ENCODE assay signal across 30 cellular contexts in the genomic region with DNA sequence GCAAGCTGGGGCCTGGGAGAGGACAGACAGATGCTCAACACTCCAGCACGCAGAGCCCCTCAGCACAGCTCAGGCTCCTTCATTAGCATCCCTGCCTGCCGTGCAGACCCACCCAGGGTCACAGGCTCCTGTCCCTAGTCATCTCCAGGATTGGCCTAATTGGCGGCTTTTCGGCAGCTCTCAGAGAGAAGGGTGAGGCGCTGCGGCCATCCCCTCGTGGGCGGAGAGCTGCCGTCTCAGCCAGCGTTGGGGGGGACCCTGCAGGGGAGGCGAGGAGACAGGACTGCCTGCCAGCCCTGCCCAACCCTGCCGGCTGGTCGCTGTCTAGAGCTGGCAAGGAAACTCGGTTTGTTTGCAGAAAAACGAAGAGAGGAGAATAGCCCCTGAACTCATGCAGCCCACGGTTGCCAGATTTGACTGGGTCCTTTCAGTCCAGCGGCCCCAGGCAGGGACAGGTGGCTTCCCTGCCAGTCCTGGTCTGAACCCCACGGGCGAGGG. TPM values are rescaled to one million over a fixed set of nuclear protein-coding genes. Genes with fewer than 3 reads are reported as not detected.
DNase-seq lines count a peak whose midpoint lies in the region; ATAC-seq, FAIRE-seq and TF ChIP-seq lines count a peak whose summit lies in the region.
"Had no signal": no experiment of that assay in that cellular context is flagged by ENCODE, and none has a peak within 500 bp of the region (broad histone marks: within the 10 kb centered on the region; RNA-seq: fewer than 3 reads in every experiment).

No MANE protein-coding gene starts in this region.

- intact Hi-C loops in HepG2 (cut with micrococcal nuclease; ENCODE audit: unreplicated experiment) (no loop called here), right lobe of liver (cut with DNase I) (no loop called here)

- no peaks in the 10 kb centered on the region; the same call in 1 of the 2 replicates for H4K20me1 ChIP-seq in HepG2 (ENCODE audit: insufficient read depth, low read length)

- peak; percentile 5; the same call in 1 of the 3 replicates for ATAC-seq in HepG2
- ATAC-seq in right lobe of liver, result no peak
- no peak for ATAC-seq in HG03139 (IDR thresholded peaks at IDR 0.05; ENCODE audit: unreplicated experiment)
- ATAC-seq in GM19328 (IDR thresholded peaks at IDR 0.05; ENCODE audit: unreplicated experiment), result no peak
- no peak for ATAC-seq in GM18505 (IDR thresholded peaks at IDR 0.05; ENCODE audit: unreplicated experiment)
- no peak for ATAC-seq in HG02970 (IDR thresholded peaks at IDR 0.05; ENCODE audit: low FRiP score, unreplicated experiment)
- ATAC-seq: activated CD8-positive, alpha-beta memory T cell treated with anti-CD3 and anti-CD28 coated beads, Interleukin-2, amount 10 ng/mL, durations not matched to agents 7 days and 5 days; activated T-cell treated with anti-CD3 and anti-CD28 coated beads, Interleukin-2, amount 50 U/mL, for 72 hours; stimulated activated effector memory CD8-positive, alpha-beta T cell treated with anti-CD3 and anti-CD28 coated beads, Interleukin-12 subunit alpha, Interleukin-12 subunit beta, amount 100 ng/mL, for 72 hours had no signal

- no TSS peak for BruUV-seq in HepG2 (replicated peaks; lab: Mats Ljungman, UMichigan)

- H3K27me3 ChIP-seq in HepG2 (ENCODE audit: control insufficient read depth in 1 of 2, insufficient read depth in 2 of 2, low read length in 2 of 2) (peaks cover 64 to 98% of the 10 kb centered on the region in 2 experiments), right lobe of liver (no peaks in the 10 kb centered on the region)

- DNase-seq in HepG2 (ENCODE audit: low spot score), result no peak
- DNase-seq in right lobe of liver, result no peak
- DNase-seq in NCI-H1105 treated with DMSO at 0.1 percent for 48 hours (lab: John Stamatoyannopoulos, UW), result peak; percentile 64
- DNase-seq in cerebellar cortex (ENCODE audit: low spot score), result peak; percentile 22
- DNase-seq: activated CD4-positive, alpha-beta T cell treated with anti-CD3 and anti-CD28 coated beads for 48 hours; activated CD8-positive, alpha-beta memory T cell treated with anti-CD3 and anti-CD28 coated beads, Interleukin-2, amount 10 ng/mL, durations not matched to agents 7 days and 5 days; activated naive CD4-positive, alpha-beta T cell treated with anti-CD3 and anti-CD28 coated beads, Interleukin-2, amount 10 ng/mL, durations not matched to agents 7 days and 5 days; activated T-cell treated with anti-CD3 and anti-CD28 coated beads, Interleukin-2, amount 50 U/mL, for 72 hours; Calu3; cortex of kidney; hippocampal formation; left ventricle myocardium inferior; MV-4-11; naive B cell; NCI-H2029 treated with DMSO at 0.1 percent for 48 hours; RPMI8226 had no signal

- H3K4me1 ChIP-seq in HepG2 (ENCODE audit: insufficient read depth, low read length), result no peaks in the 10 kb centered on the region
- no peaks in the 10 kb centered on the region for H3K4me1 ChIP-seq in right lobe of liver
- H3K4me1 ChIP-seq: left ventricle myocardium inferior had no signal

- TF ChIP-seq EP300 in HepG2 (IDR thresholded peaks at IDR 0.05; ENCODE audit: low read depth in 2 of 2, low read length in 2 of 2) (no peak), HepG2 (CRISPR knock-in tag; IDR thresholded peaks at IDR 0.05; ENCODE audit: borderline replicate concordance) (no peak)

- H3K27ac ChIP-seq in HepG2 (ENCODE audit: extremely low read length, insufficient read depth, low read length) (no peak overlapping the region), right lobe of liver (no peak overlapping the region)
- H3K27ac ChIP-seq: esophagus muscularis mucosa, KMS-11, left ventricle myocardium inferior had no signal

- no peak overlapping the region for H3K4me2 ChIP-seq in HepG2 (ENCODE audit: low read depth, low read length)
- H3K4me2 ChIP-seq: KMS-11 had no signal

- no peak for TF ChIP-seq RAD21 in HepG2 (CRISPR knock-in tag; IDR thresholded peaks at IDR 0.05)

- no peak overlapping the region for H3K9ac ChIP-seq in HepG2 (ENCODE audit: insufficient read depth, low read depth, low read length)
- H3K9ac ChIP-seq: KMS-11 had no signal

- H2AFZ ChIP-seq in HepG2 (ENCODE audit: low read length), result no peak overlapping the region

- TF ChIP-seq POLR2A in HepG2 (IDR thresholded peaks at IDR 0.05; ENCODE audit: insufficient read depth in 1 of 2, low read depth in 2 of 2, low read length in 2 of 2), result no peak
- no peak for TF ChIP-seq POLR2A in right lobe of liver (IDR thresholded peaks at IDR 0.05)
- no peak for TF ChIP-seq POLR2A in GM18505 (IDR thresholded peaks at IDR 0.05; ENCODE audit: borderline replicate concordance, extremely low read depth, insufficient read depth, insufficient read length)

- H3K4me3 ChIP-seq in HepG2 (replicated peaks in 1 of 3; ENCODE audit: insufficient read depth in 1 of 3, low read depth in 2 of 3, low read length in 3 of 3) (no peak overlapping the region), right lobe of liver (no peak overlapping the region)
- H3K4me3 ChIP-seq: esophagus muscularis mucosa, left ventricle myocardium inferior had no signal

- in situ Hi-C loops in HepG2 (cut with HindIII; ENCODE audit: extremely low pct_ligation_motif_present, low pct_unique_long_range_greater_than_20kb), result no loop called here

- POLR2A ChIA-PET in HepG2 (lab: Yijun Ruan, JAX), result interaction anchor here (1.0 to 2.0 kb wide), 3 partner anchors 9 to 27 kb away, joined by 3 to 7 read pairs (median 5); partner anchors contain the start of gene SLC17A9

- TF ChIP-seq CTCF in HepG2 (CRISPR knock-in tag; IDR thresholded peaks at IDR 0.05) (no peak), right lobe of liver (IDR thresholded peaks at IDR 0.05) (no peak)

- H3K79me2 ChIP-seq in HepG2 (ENCODE audit: insufficient read depth, low read length), result no peaks in the 10 kb centered on the region

- no peaks in the 10 kb centered on the region for H3K36me3 ChIP-seq in HepG2 (replicated peaks in 1 of 2; ENCODE audit: control insufficient read depth in 1 of 2, insufficient read depth in 2 of 2, low read length in 2 of 2)
- no peaks in the 10 kb centered on the region for H3K36me3 ChIP-seq in right lobe of liver
- H3K36me3 ChIP-seq: esophagus muscularis mucosa, left ventricle myocardium inferior had no signal

- WGBS in HepG2 (ENCODE audit: low lambda C conversion rate), result 6% methylated on average over 17 of the region's 19 CpGs
- WGBS in right lobe of liver (ENCODE audit: insufficient coverage, low coverage, low lambda C conversion rate, missing lambda C conversion rate), result 8% methylated on average over 12 of the region's 19 CpGs

- H3K9me3 ChIP-seq in HepG2 (ENCODE audit: low read length), result no peaks in the 10 kb centered on the region
- no peaks in the 10 kb centered on the region for H3K9me3 ChIP-seq in right lobe of liver
- H3K9me3 ChIP-seq: esophagus muscularis mucosa, left ventricle myocardium inferior had no signal

- CTCF ChIA-PET in HepG2 (lab: Yijun Ruan, JAX; ENCODE audit: low intra/inter-chr PET ratio, low total read pairs), result no interaction called here

- no peak for FAIRE-seq in HepG2 (lab: Jason Lieb, UNC)
- FAIRE-seq: frontal cortex had no signal

RNA-seq across cellular contexts. Expression of gene BHLHE23, which starts 26.8 kb away (rescaled TPM):
- not detected in 2 replicates for total RNA-seq in HepG2 (2016; rRNA removed; fragmentation: Illumina TruSeq; extraction: Trizol)
- not detected in 2 replicates for total RNA-seq in HepG2 (2016; cell fraction: cytosol; rRNA removed; fragmentation: Illumina TruSeq; extraction: Trizol; ENCODE audit: low read depth)
- total RNA-seq in HepG2 (2016; cell fraction: insoluble cytoplasmic fraction; rRNA removed; fragmentation: Illumina TruSeq; extraction: Trizol), result not detected in 2 replicates
- total RNA-seq in HepG2 (2016; cell fraction: membrane; rRNA removed; fragmentation: Illumina TruSeq; extraction: Trizol), result not detected in 2 replicates
- total RNA-seq in HepG2 (2016; cell fraction: nucleus; rRNA removed; fragmentation: Illumina TruSeq; extraction: Trizol), result not detected in 2 replicates
- polyA plus RNA-seq in HepG2 (2011; rRNA removed), result not detected in 2 replicates
- not detected in 2 replicates for polyA plus RNA-seq in HepG2 (2011; cell fraction: cytosol; rRNA removed)
- polyA plus RNA-seq in HepG2 (2011; cell fraction: nucleus; rRNA removed), result not detected in 2 replicates
- polyA plus RNA-seq in HepG2 (2012), result not detected in 2 replicates
- polyA plus RNA-seq in HepG2 (2016; cell fraction: cytosol; fragmentation: Illumina TruSeq; extraction: Trizol; ENCODE audit: low read depth), result not detected in 2 replicates
- not detected in 2 replicates for polyA plus RNA-seq in HepG2 (2016; cell fraction: insoluble cytoplasmic fraction; fragmentation: Illumina TruSeq; extraction: Trizol; ENCODE audit: low read depth)
- polyA plus RNA-seq in HepG2 (2016; cell fraction: membrane; fragmentation: Illumina TruSeq; extraction: Trizol; ENCODE audit: low read depth), result not detected in 2 replicates
- polyA plus RNA-seq in HepG2 (2016; cell fraction: nucleus; fragmentation: Illumina TruSeq; extraction: Trizol; ENCODE audit: insufficient read depth, low read depth), result not detected in 2 replicates
- not detected in 2 replicates for polyA minus RNA-seq in HepG2 (2011; rRNA and poly(A)+ RNA removed; ENCODE audit: low replicate concordance)
- polyA minus RNA-seq in HepG2 (2011; cell fraction: cytosol; rRNA and poly(A)+ RNA removed), result not detected in 2 replicates
- polyA minus RNA-seq in HepG2 (2011; cell fraction: nucleus; rRNA and poly(A)+ RNA removed), result not detected in 2 replicates
- total RNA-seq in right lobe of liver, result not detected
- total RNA-seq: activated CD8-positive, alpha-beta memory T cell treated with anti-CD3 and anti-CD28 coated beads, Interleukin-2, amount 10 ng/mL, durations not matched to agents 7 days and 5 days; activated T-cell treated with anti-CD3 and anti-CD28 coated beads, Interleukin-2, amount 50 U/mL, for 72 hours; Calu3; esophagus muscularis mucosa; frontal cortex; HT-29; left ventricle myocardium inferior; mesenteric fat pad; NCI-H460; omental fat pad; ureter had no signal
- polyA plus RNA-seq: BJ had no signal

RNA-seq across cellular contexts. Expression of gene SLC17A9, which starts 27.4 kb away (rescaled TPM):
- total RNA-seq in HepG2 (2016; rRNA removed; fragmentation: Illumina TruSeq; extraction: Trizol) (33.6 and 110 TPM in 2 replicates), right lobe of liver (10 to 100 TPM; 29.8 to 99.4 (median 54.1) TPM)
- total RNA-seq in HepG2 (2016; cell fraction: cytosol; rRNA removed; fragmentation: Illumina TruSeq; extraction: Trizol; ENCODE audit: low read depth), result 27.1 and 27.6 TPM in 2 replicates
- 25.3 and 116 TPM in 2 replicates for total RNA-seq in HepG2 (2016; cell fraction: insoluble cytoplasmic fraction; rRNA removed; fragmentation: Illumina TruSeq; extraction: Trizol)
- total RNA-seq in HepG2 (2016; cell fraction: membrane; rRNA removed; fragmentation: Illumina TruSeq; extraction: Trizol), result 36.6 and 38.0 TPM in 2 replicates
- total RNA-seq in HepG2 (2016; cell fraction: nucleus; rRNA removed; fragmentation: Illumina TruSeq; extraction: Trizol), result 145 and 168 TPM in 2 replicates
- 191 and 280 TPM in 2 replicates for polyA plus RNA-seq in HepG2 (2011; rRNA removed)
- 57.2 and 94.5 TPM in 2 replicates for polyA plus RNA-seq in HepG2 (2011; cell fraction: cytosol; rRNA removed)
- polyA plus RNA-seq in HepG2 (2011; cell fraction: nucleus; rRNA removed), result 3,698 and 4,960 TPM in 2 replicates
- 173 and 220 TPM in 2 replicates for polyA plus RNA-seq in HepG2 (2012)
- 16.5 and 18.1 TPM in 2 replicates for polyA plus RNA-seq in HepG2 (2016; cell fraction: cytosol; fragmentation: Illumina TruSeq; extraction: Trizol; ENCODE audit: low read depth)
- 36.5 and 42.6 TPM in 2 replicates for polyA plus RNA-seq in HepG2 (2016; cell fraction: insoluble cytoplasmic fraction; fragmentation: Illumina TruSeq; extraction: Trizol; ENCODE audit: low read depth)
- 30.7 and 32.6 TPM in 2 replicates for polyA plus RNA-seq in HepG2 (2016; cell fraction: membrane; fragmentation: Illumina TruSeq; extraction: Trizol; ENCODE audit: low read depth)
- 553 and 603 TPM in 2 replicates for polyA plus RNA-seq in HepG2 (2016; cell fraction: nucleus; fragmentation: Illumina TruSeq; extraction: Trizol; ENCODE audit: insufficient read depth, low read depth)
- 0.07 and 195 TPM in 2 replicates for polyA minus RNA-seq in HepG2 (2011; rRNA and poly(A)+ RNA removed; ENCODE audit: low replicate concordance)
- 33.4 and 43.3 TPM in 2 replicates for polyA minus RNA-seq in HepG2 (2011; cell fraction: cytosol; rRNA and poly(A)+ RNA removed)
- polyA minus RNA-seq in HepG2 (2011; cell fraction: nucleus; rRNA and poly(A)+ RNA removed), result 176 and 196 TPM in 2 replicates

RNA-seq across cellular contexts. Expression of gene GID8, which starts 42.0 kb away (rescaled TPM):
- total RNA-seq in HepG2 (2016; rRNA removed; fragmentation: Illumina TruSeq; extraction: Trizol) (59.8 and 74.4 TPM in 2 replicates), right lobe of liver (10 to 100 TPM; 12.6 to 18.9 (median 15.1) TPM)
- total RNA-seq in HepG2 (2016; cell fraction: cytosol; rRNA removed; fragmentation: Illumina TruSeq; extraction: Trizol; ENCODE audit: low read depth), result 17.8 and 18.7 TPM in 2 replicates
- 60.3 and 68.0 TPM in 2 replicates for total RNA-seq in HepG2 (2016; cell fraction: insoluble cytoplasmic fraction; rRNA removed; fragmentation: Illumina TruSeq; extraction: Trizol)
- 45.9 and 46.6 TPM in 2 replicates for total RNA-seq in HepG2 (2016; cell fraction: membrane; rRNA removed; fragmentation: Illumina TruSeq; extraction: Trizol)
- 35.6 and 42.8 TPM in 2 replicates for total RNA-seq in HepG2 (2016; cell fraction: nucleus; rRNA removed; fragmentation: Illumina TruSeq; extraction: Trizol)
- 39.0 and 39.6 TPM in 2 replicates for polyA plus RNA-seq in HepG2 (2011; rRNA removed)
- 39.6 and 40.7 TPM in 2 replicates for polyA plus RNA-seq in HepG2 (2011; cell fraction: cytosol; rRNA removed)
- 23.9 and 26.9 TPM in 2 replicates for polyA plus RNA-seq in HepG2 (2011; cell fraction: nucleus; rRNA removed)
- polyA plus RNA-seq in HepG2 (2012), result 36.8 and 46.0 TPM in 2 replicates
- 14.5 and 16.6 TPM in 2 replicates for polyA plus RNA-seq in HepG2 (2016; cell fraction: cytosol; fragmentation: Illumina TruSeq; extraction: Trizol; ENCODE audit: low read depth)
- 66.0 and 70.4 TPM in 2 replicates for polyA plus RNA-seq in HepG2 (2016; cell fraction: insoluble cytoplasmic fraction; fragmentation: Illumina TruSeq; extraction: Trizol; ENCODE audit: low read depth)
- 31.6 and 32.0 TPM in 2 replicates for polyA plus RNA-seq in HepG2 (2016; cell fraction: membrane; fragmentation: Illumina TruSeq; extraction: Trizol; ENCODE audit: low read depth)
- polyA plus RNA-seq in HepG2 (2016; cell fraction: nucleus; fragmentation: Illumina TruSeq; extraction: Trizol; ENCODE audit: insufficient read depth, low read depth), result 58.8 and 62.9 TPM in 2 replicates
- polyA minus RNA-seq in HepG2 (2011; rRNA and poly(A)+ RNA removed; ENCODE audit: low replicate concordance), result 30.6 and 61.9 TPM in 2 replicates
- polyA minus RNA-seq in HepG2 (2011; cell fraction: cytosol; rRNA and poly(A)+ RNA removed), result 28.5 and 31.3 TPM in 2 replicates
- polyA minus RNA-seq in HepG2 (2011; cell fraction: nucleus; rRNA and poly(A)+ RNA removed), result 27.2 and 34.4 TPM in 2 replicates

RNA-seq across cellular contexts. Expression of gene DIDO1, which starts 53.6 kb away (rescaled TPM):
- 75.1 and 77.0 TPM in 2 replicates for total RNA-seq in HepG2 (2016; rRNA removed; fragmentation: Illumina TruSeq; extraction: Trizol)
- 14.5 and 17.3 TPM in 2 replicates for total RNA-seq in HepG2 (2016; cell fraction: cytosol; rRNA removed; fragmentation: Illumina TruSeq; extraction: Trizol; ENCODE audit: low read depth)
- total RNA-seq in HepG2 (2016; cell fraction: insoluble cytoplasmic fraction; rRNA removed; fragmentation: Illumina TruSeq; extraction: Trizol), result 71.7 and 75.6 TPM in 2 replicates
- 32.1 and 34.1 TPM in 2 replicates for total RNA-seq in HepG2 (2016; cell fraction: membrane; rRNA removed; fragmentation: Illumina TruSeq; extraction: Trizol)
- total RNA-seq in HepG2 (2016; cell fraction: nucleus; rRNA removed; fragmentation: Illumina TruSeq; extraction: Trizol), result 86.6 and 98.5 TPM in 2 replicates
- 72.6 and 75.0 TPM in 2 replicates for polyA plus RNA-seq in HepG2 (2011; rRNA removed)
- 53.2 and 57.1 TPM in 2 replicates for polyA plus RNA-seq in HepG2 (2011; cell fraction: cytosol; rRNA removed)
- polyA plus RNA-seq in HepG2 (2011; cell fraction: nucleus; rRNA removed), result 292 and 297 TPM in 2 replicates
- 67.9 and 74.0 TPM in 2 replicates for polyA plus RNA-seq in HepG2 (2012)
- 3.0 TPM in 2 replicates for polyA plus RNA-seq in HepG2 (2016; cell fraction: cytosol; fragmentation: Illumina TruSeq; extraction: Trizol; ENCODE audit: low read depth)
- 61.5 and 65.9 TPM in 2 replicates for polyA plus RNA-seq in HepG2 (2016; cell fraction: insoluble cytoplasmic fraction; fragmentation: Illumina TruSeq; extraction: Trizol; ENCODE audit: low read depth)
- 10.9 and 11.6 TPM in 2 replicates for polyA plus RNA-seq in HepG2 (2016; cell fraction: membrane; fragmentation: Illumina TruSeq; extraction: Trizol; ENCODE audit: low read depth)
- 130 and 135 TPM in 2 replicates for polyA plus RNA-seq in HepG2 (2016; cell fraction: nucleus; fragmentation: Illumina TruSeq; extraction: Trizol; ENCODE audit: insufficient read depth, low read depth)
- polyA minus RNA-seq in HepG2 (2011; rRNA and poly(A)+ RNA removed; ENCODE audit: low replicate concordance), result 33.0 and 89.8 TPM in 2 replicates
- 30.7 and 35.0 TPM in 2 replicates for polyA minus RNA-seq in HepG2 (2011; cell fraction: cytosol; rRNA and poly(A)+ RNA removed)
- 139 and 144 TPM in 2 replicates for polyA minus RNA-seq in HepG2 (2011; cell fraction: nucleus; rRNA and poly(A)+ RNA removed)
- total RNA-seq in right lobe of liver, result 10 to 100 TPM; 18.3 to 28.1 (median 21.1) TPM

Comparison
In these comparisons a context has a peak if more than half of its experiments do, and no peak if none do; other contexts are left out.
1. DNase-seq: peak in NCI-H1105 treated with DMSO at 0.1 percent for 48 hours (single experiment) and cerebellar cortex (single experiment); none in HepG2 (single experiment) and right lobe of liver (0 of 3).